1 cellular context compared by ENCODE assay signal in genomic region chr22:19476023-19476422, GRCh38.
TF ChIP-seq lines count a peak whose summit lies in the region.

No MANE protein-coding gene starts in this region.

TF ChIP-seq in GM12878, 131 proteins besides CTCF, POLR2A, EP300 and RAD21:
- TF ChIP-seq PKNOX1 (IDR thresholded peaks at IDR 0.05): no peak
- TF ChIP-seq USF2 (IDR thresholded peaks at IDR 0.05; ENCODE audit: borderline replicate concordance, low read depth, low read length): no peak
- no peak for TF ChIP-seq NBN (IDR thresholded peaks at IDR 0.05)
- no peak for TF ChIP-seq ZNF622 (IDR thresholded peaks at IDR 0.05)
- TF ChIP-seq RBBP5 (conservative IDR thresholded peaks at IDR 0.05): no peak
- TF ChIP-seq GABPA (IDR thresholded peaks at IDR 0.05; ENCODE audit: low read depth): no peak
- TF ChIP-seq IKZF1 (conservative IDR thresholded peaks at IDR 0.05): no peak
- TF ChIP-seq WRNIP1 (IDR thresholded peaks at IDR 0.05; ENCODE audit: borderline replicate concordance, low read depth, low read length): no peak
- no peak for TF ChIP-seq BCLAF1 (IDR thresholded peaks at IDR 0.05)
- no peak for TF ChIP-seq SREBF1 (IDR thresholded peaks at IDR 0.05; ENCODE audit: low read length)
